In genomic region chr2:177753682-177754475, GRCh38 we compare ENCODE assay signal across 8 cellular contexts.
DNase-seq lines count a peak whose midpoint lies in the region; ATAC-seq and TF ChIP-seq lines count a peak whose summit lies in the region.

No MANE protein-coding gene starts in this region.

- H3K27ac Mint-ChIP-seq in activated CD4-positive, alpha-beta T cell treated with anti-CD3 and anti-CD28 coated beads, Interleukin-2, amount 10 ng/mL, durations not matched to agents 24 days and 14 days = no peak overlapping the region

- ATAC-seq in GM18520 (IDR thresholded peaks at IDR 0.05; ENCODE audit: unreplicated experiment) = no peak

- no peak overlapping the region for H3K4me3 ChIP-seq in ectodermal cell (ENCODE audit: insufficient read depth, low read depth, low read length)
- no peak overlapping the region for H3K4me3 ChIP-seq in transverse colon

- no peaks in the 10 kb centered on the region for H3K9me3 ChIP-seq in ectodermal cell (ENCODE audit: control insufficient read depth, low read length)
- H3K9me3 ChIP-seq in transverse colon = no peaks in the 10 kb centered on the region

- TF ChIP-seq EP300 in transverse colon (IDR thresholded peaks at IDR 0.05; ENCODE audit: low read depth) = peak; percentile 50

- H3K4me1 ChIP-seq in ectodermal cell (ENCODE audit: control insufficient read depth, insufficient read depth, low read length) (peaks cover 10% of the 10 kb centered on the region), transverse colon (peaks cover 0 to 18% (median 1%) of the 10 kb centered on the region in 4 donors)

- peak; percentile 66 for DNase-seq in activated CD4-positive, alpha-beta T cell treated with anti-CD3 and anti-CD28 coated beads, Interleukin-2, amount 10 ng/mL, durations not matched to agents 24 days and 14 days
- DNase-seq in activated CD4-positive, alpha-beta T cell treated with anti-CD3 and anti-CD28 coated beads, Interleukin-2, amount 50 U/mL, for 4 hours = no peak
- DNase-seq in NCI-H748 treated with DMSO at 0.1 percent for 48 hours (lab: John Stamatoyannopoulos, UW) (peak; percentile 14), medulla oblongata (ENCODE audit: extremely low spot score) (peak; percentile 90), transverse colon (peak; percentile 43)
- no peak for DNase-seq in NK-92 treated with Interleukin-12 subunit alpha and Interleukin-12 subunit beta, amount 100 ng/mL, for 24 hours (lab: John Stamatoyannopoulos, UW)

- H3K4me1 Mint-ChIP-seq in activated CD4-positive, alpha-beta T cell treated with anti-CD3 and anti-CD28 coated beads, Interleukin-2, amount 10 ng/mL, durations not matched to agents 24 days and 14 days = no peaks in the 10 kb centered on the region

- H3K27ac ChIP-seq in ectodermal cell (ENCODE audit: insufficient read depth, low read depth, low read length, poor library complexity, severe bottlenecking) (peak overlapping the region; percentile 40), transverse colon (peak overlapping the region; percentile 44 to 57 (median 51))

- 76 to 78% methylated on average over 5 of the region's 5 CpGs for WGBS in ectodermal cell, 2 experiments
- WGBS in transverse colon (ENCODE audit: low coverage in 1 of 2), 2 donors = 49 to 56% methylated on average over 2 to 5 of the region's 5 CpGs

- intact Hi-C loops in activated CD4-positive, alpha-beta T cell treated with anti-CD3 and anti-CD28 coated beads, Interleukin-2, amount 10 ng/mL, durations not matched to agents 24 days and 14 days (cut with micrococcal nuclease) = no loop called here
- intact Hi-C loops in transverse colon (cut with DNase I; ENCODE audit: low total_unique reads) = no loop called here

- H3K27me3 ChIP-seq in ectodermal cell (ENCODE audit: control insufficient read depth, insufficient read depth, low read length, poor library complexity, severe bottlenecking) (no peaks in the 10 kb centered on the region), transverse colon (no peaks in the 10 kb centered on the region)

- in situ Hi-C loops in transverse colon (cut with MboI; ENCODE audit: low pct_ligation_motif_present in 1 of 4, low pct_unique_long_range_greater_than_20kb in 1 of 4, low sequenced_read_pairs in 3 of 4) = loop anchor here in 2 of 4 donors (10.0 to 25.0 kb wide), 2 partner anchors 419 to 592 kb away; no protein-coding TSS in a partner anchor

- H3K36me3 Mint-ChIP-seq in activated CD4-positive, alpha-beta T cell treated with anti-CD3 and anti-CD28 coated beads, Interleukin-2, amount 10 ng/mL, durations not matched to agents 24 days and 14 days (ENCODE audit: low read depth) = no peaks in the 10 kb centered on the region

- TF ChIP-seq CTCF in transverse colon (IDR thresholded peaks at IDR 0.05) = no peak

- no peak for TF ChIP-seq POLR2A in transverse colon (IDR thresholded peaks at IDR 0.05)

- no peaks in the 10 kb centered on the region for H3K9me3 Mint-ChIP-seq in activated CD4-positive, alpha-beta T cell treated with anti-CD3 and anti-CD28 coated beads, Interleukin-2, amount 10 ng/mL, durations not matched to agents 24 days and 14 days

- peaks cover 33% of the 10 kb centered on the region for H3K27me3 Mint-ChIP-seq in activated CD4-positive, alpha-beta T cell treated with anti-CD3 and anti-CD28 coated beads, Interleukin-2, amount 10 ng/mL, durations not matched to agents 24 days and 14 days

- H3K36me3 ChIP-seq in ectodermal cell (ENCODE audit: control insufficient read depth, insufficient read depth, low read length) (no peaks in the 10 kb centered on the region), transverse colon (no peaks in the 10 kb centered on the region)

- H3K4me3 Mint-ChIP-seq in activated CD4-positive, alpha-beta T cell treated with anti-CD3 and anti-CD28 coated beads, Interleukin-2, amount 10 ng/mL, durations not matched to agents 24 days and 14 days = no peak overlapping the region

Comparison
In these comparisons a context has a peak if more than half of its experiments do, and no peak if none do; other contexts are left out.
1. DNase-seq: peak in activated CD4-positive, alpha-beta T cell treated with anti-CD3 and anti-CD28 coated beads, Interleukin-2, amount 10 ng/mL, durations not matched to agents 24 days and 14 days (single experiment), NCI-H748 treated with DMSO at 0.1 percent for 48 hours (single experiment), medulla oblongata (single experiment) and transverse colon (single experiment); none in activated CD4-positive, alpha-beta T cell treated with anti-CD3 and anti-CD28 coated beads, Interleukin-2, amount 50 U/mL, for 4 hours (0 of 2) and NK-92 treated with Interleukin-12 subunit alpha and Interleukin-12 subunit beta, amount 100 ng/mL, for 24 hours (single experiment).